ENCODE assay signal across 8 cellular contexts in the genomic region with DNA sequence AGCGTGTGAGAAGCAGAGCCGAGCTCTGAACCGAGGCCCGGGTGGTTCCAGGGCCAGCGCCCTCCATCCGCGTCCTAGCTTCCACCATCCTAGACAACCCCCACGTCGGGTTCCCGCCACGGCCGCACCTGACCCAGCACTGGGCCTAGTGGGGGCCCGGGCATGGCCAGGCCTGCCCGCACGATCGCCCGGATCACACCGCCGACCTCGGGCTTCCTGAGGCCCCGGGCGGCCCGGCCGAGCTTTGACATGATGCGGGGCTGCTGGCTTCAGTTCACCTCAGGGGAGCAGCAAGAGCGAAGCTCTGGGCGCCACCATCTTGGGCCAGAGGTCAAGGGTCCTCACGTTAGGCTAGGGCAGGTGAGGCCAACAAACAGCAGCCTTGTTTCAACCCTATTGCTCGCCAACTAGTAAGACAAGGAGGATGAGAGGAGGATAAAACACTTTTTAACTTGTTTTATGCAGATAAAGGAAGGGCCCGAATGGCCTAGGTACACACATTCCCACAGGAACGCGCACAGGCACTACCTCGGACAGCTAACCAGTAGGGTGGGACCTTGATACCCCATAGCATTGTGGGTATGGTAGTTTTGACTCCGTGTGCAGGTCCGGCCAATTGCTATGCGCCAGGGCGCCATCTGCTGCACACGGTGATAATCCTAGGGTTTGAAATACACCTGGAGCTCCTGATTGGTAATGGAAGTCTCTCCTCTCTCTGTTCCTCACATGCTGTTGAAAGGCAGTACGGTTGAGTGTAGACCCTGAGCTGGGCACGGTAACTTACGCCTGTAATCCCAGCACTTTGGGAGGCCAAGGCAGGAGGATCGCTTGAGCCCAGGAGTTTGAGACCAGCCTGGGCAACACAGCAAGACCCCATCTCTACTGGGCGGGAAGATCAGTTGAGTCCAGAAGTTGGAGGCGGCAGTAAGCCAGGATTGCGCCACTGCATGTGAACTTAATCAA. TPM values are rescaled to one million over a fixed set of nuclear protein-coding genes. Genes with fewer than 3 reads are reported as not detected.
DNase-seq lines count a peak whose midpoint lies in the region; ATAC-seq and TF ChIP-seq lines count a peak whose summit lies in the region.

A gene (minus strand): TSS at position 345 of the 963 bp plus-strand sequence. CDS start 94 bp downstream, at position 251.

- POLR2A ChIA-PET in AG04450 (lab: Yijun Ruan, JAX) = interaction anchor here (0.8 to 2.0 kb wide), 6 partner anchors 17 to 239 kb away, joined by 3 to 11 read pairs (median 6); a partner anchor contains a TSS

- peak; percentile 86 for ATAC-seq in GM18870 (IDR thresholded peaks at IDR 0.05; ENCODE audit: unreplicated experiment)
- ATAC-seq in HG03139 (IDR thresholded peaks at IDR 0.05; ENCODE audit: unreplicated experiment) = peak; percentile 92

- H3K9me3 ChIP-seq in AG04450 (ENCODE audit: control insufficient read depth, insufficient read depth, low read length) = peaks cover 9% of the 10 kb centered on the region

- CTCF ChIA-PET in AG04450 (lab: Charles Lee) = interaction anchor here (0.5 to 1.9 kb wide), 15 partner anchors 8 to 127 kb away, joined by 3 to 18 read pairs (median 3); a partner anchor contains a TSS

- H3K27me3 ChIP-seq in AG04450 (ENCODE audit: control insufficient read depth, insufficient read depth, low read length) = no peaks in the 10 kb centered on the region

- DNase-seq in AG04450 (ENCODE audit: low read depth, low spot score) = peak; percentile 80
- DNase-seq in NCI-H2227 (lab: John Stamatoyannopoulos, UW; ENCODE audit: unreplicated experiment) = peak; percentile 96
- DNase-seq in cardiac fibroblast (ENCODE audit: low read depth in 2 of 2) = peak; percentile 93 to 95
- DNase-seq in inferior parietal cortex (ENCODE audit: extremely low spot score) = peak; percentile 96
- peak; percentile 70 to 88 for DNase-seq in stimulated activated CD4-positive, alpha-beta T cell treated with anti-CD3 and anti-CD28 coated beads, Interleukin-12 subunit alpha, Interleukin-12 subunit beta, amount 100 ng/mL, for 24 hours (ENCODE audit: low read depth in 2 of 2)

- H3K4me3 ChIP-seq in AG04450 (ENCODE audit: low read depth, low read length) (peak within 1 kb of the TSS; percentile 81), WI38 (ENCODE audit: low read depth, low read length) (peak within 1 kb of the TSS; percentile 87), cardiac fibroblast (replicated peaks in 1 of 2; ENCODE audit: low read depth in 2 of 2, low read length in 2 of 2) (peak within 1 kb of the TSS; percentile 72 to 76)

- TF ChIP-seq CTCF in AG04450 (IDR thresholded peaks at IDR 0.05; ENCODE audit: low read depth, low read length) (peak; percentile 69), WI38 (IDR thresholded peaks at IDR 0.05; ENCODE audit: low read depth, low read length) (peak; percentile 51), cardiac fibroblast (IDR thresholded peaks at IDR 0.05; ENCODE audit: low read depth, low read length) (peak; percentile 55)

- H3K27ac ChIP-seq in AG04450 (ENCODE audit: low read depth, low read length) = no peak within 1 kb of the TSS

RNA-seq across cellular contexts. Expression of the gene that starts here (rescaled TPM):
- polyA plus RNA-seq in AG04450 (2011; rRNA removed) = 43.1 and 55.1 TPM in 2 replicates
- polyA minus RNA-seq in AG04450 (2011; rRNA and poly(A)+ RNA removed) = 14.8 and 17.5 TPM in 2 replicates
